ENCODE assay signal across 2 cellular contexts in the genomic region with DNA sequence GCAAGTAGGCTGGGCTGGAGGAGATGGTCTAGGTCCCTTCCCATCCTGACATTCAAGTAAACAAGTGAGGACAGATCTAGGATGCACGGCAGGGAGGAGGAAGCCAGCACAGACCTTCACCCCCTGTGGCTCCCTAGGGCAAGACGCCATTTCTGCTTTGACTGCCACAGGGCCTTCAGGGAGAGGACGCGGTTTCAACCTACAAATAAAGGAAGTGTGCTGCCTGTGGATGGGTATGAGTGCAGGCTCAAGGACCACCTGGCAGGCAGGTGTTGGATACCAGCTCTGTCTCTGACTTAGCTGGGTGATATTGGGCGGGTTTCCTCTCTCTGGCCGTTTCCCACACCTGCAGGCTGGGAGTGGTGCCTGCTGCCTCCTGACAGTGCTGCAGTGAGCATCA.
TF ChIP-seq lines count a peak whose summit lies in the region.

No MANE protein-coding gene starts in this region.

TF ChIP-seq in IMR-90, 13 proteins besides CTCF, POLR2A, EP300 and RAD21:
- TF ChIP-seq FOS (IDR thresholded peaks at IDR 0.05; ENCODE audit: low read depth, low read length), result no peak
- TF ChIP-seq CEBPB (IDR thresholded peaks at IDR 0.05; ENCODE audit: low read depth, low read length), result no peak
- TF ChIP-seq, protein P1, sequence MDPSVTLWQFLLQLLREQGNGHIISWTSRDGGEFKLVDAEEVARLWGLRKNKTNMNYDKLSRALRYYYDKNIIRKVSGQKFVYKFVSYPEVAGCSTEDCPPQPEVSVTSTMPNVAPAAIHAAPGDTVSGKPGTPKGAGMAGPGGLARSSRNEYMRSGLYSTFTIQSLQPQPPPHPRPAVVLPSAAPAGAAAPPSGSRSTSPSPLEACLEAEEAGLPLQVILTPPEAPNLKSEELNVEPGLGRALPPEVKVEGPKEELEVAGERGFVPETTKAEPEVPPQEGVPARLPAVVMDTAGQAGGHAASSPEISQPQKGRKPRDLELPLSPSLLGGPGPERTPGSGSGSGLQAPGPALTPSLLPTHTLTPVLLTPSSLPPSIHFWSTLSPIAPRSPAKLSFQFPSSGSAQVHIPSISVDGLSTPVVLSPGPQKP (IDR thresholded peaks at IDR 0.05; ENCODE audit: borderline replicate concordance, low read depth, low read length), result no peak
- no peak for TF ChIP-seq BHLHE40 (IDR thresholded peaks at IDR 0.05; ENCODE audit: low read depth, low read length)
- TF ChIP-seq MXI1 (IDR thresholded peaks at IDR 0.05; ENCODE audit: borderline replicate concordance, low read depth, low read length), result no peak
- no peak for TF ChIP-seq SMC3 (IDR thresholded peaks at IDR 0.05; ENCODE audit: low read depth, low read length)
- TF ChIP-seq RCOR1 (IDR thresholded peaks at IDR 0.05; ENCODE audit: insufficient replicate concordance, low read length), result no peak
- no peak for TF ChIP-seq CHD1 (IDR thresholded peaks at IDR 0.05; ENCODE audit: low read depth, low read length)
TF ChIP-seq in IMR-90: peak in this region for 0.

TF ChIP-seq in endothelial cell of umbilical vein, 7 proteins besides CTCF, POLR2A, EP300 and RAD21:
- TF ChIP-seq POLR2AphosphoS5 (IDR thresholded peaks at IDR 0.05; ENCODE audit: insufficient read depth, low read depth, low read length) (no peak), GATA2 (IDR thresholded peaks at IDR 0.05; ENCODE audit: insufficient read depth, insufficient read length, low read depth, low read length) (no peak), FOS (IDR thresholded peaks at IDR 0.05; ENCODE audit: borderline replicate concordance, insufficient read depth, low read length) (no peak), MYC (IDR thresholded peaks at IDR 0.05; ENCODE audit: low read depth, low read length) (no peak), EZH2 (IDR thresholded peaks at IDR 0.05; ENCODE audit: borderline replicate concordance, low read depth, low read length, severe bottlenecking) (no peak), JUN (IDR thresholded peaks at IDR 0.05; ENCODE audit: borderline replicate concordance, insufficient read depth, insufficient read length, low read depth) (no peak)
- TF ChIP-seq, protein P2, sequence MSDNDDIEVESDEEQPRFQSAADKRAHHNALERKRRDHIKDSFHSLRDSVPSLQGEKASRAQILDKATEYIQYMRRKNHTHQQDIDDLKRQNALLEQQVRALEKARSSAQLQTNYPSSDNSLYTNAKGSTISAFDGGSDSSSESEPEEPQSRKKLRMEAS (IDR thresholded peaks at IDR 0.05; ENCODE audit: insufficient read depth, insufficient read length), result no peak
